Comparison of ENCODE assay signal across 13 cellular contexts in the genomic region with DNA sequence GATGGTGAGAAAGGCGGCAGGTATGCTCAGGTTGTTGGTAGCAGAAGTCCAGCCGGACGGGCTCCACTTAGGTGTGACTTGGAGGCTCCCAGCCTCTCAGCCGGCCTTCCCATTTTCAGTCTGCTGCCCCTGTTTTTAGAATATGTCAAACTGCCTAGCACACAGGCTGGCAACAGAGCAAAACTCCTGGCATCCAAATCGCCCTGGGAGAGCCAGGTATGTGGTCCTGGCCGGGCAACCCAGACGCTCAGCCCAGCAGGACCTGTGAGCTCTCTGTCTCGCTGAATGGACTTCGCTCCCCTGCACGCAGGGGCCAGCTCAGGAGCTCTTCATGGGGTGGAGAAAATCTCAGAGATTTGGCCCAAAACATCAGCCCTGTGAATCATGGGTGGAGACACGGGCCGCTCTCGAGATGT.
"Had no signal": no experiment of that assay in that cellular context is flagged by ENCODE, and none has a peak within 500 bp of the region (broad histone marks: within the 10 kb centered on the region; RNA-seq: fewer than 3 reads in every experiment).

No MANE protein-coding gene starts in this region.

- DNase-seq: activated CD4-positive, alpha-beta T cell treated with anti-CD3 and anti-CD28 coated beads for 36 hours; activated CD8-positive, alpha-beta memory T cell treated with anti-CD3 and anti-CD28 coated beads for 24 hours; activated effector memory CD4-positive, alpha-beta T cell treated with Interleukin-2 at 50 U/mL for 16 hours; activated naive CD8-positive, alpha-beta T cell treated with anti-CD3 and anti-CD28 coated beads, Interleukin-2, amount 10 ng/mL, durations not matched to agents 7 days and 5 days; anterior cingulate cortex; hypothalamus; mammary epithelial cell; nephron progenitor cell; stimulated activated CD4-positive, alpha-beta T cell treated with anti-CD3 and anti-CD28 coated beads, Interleukin-4, amount 100 ng/mL, for 24 hours had no signal

- H3K4me3 ChIP-seq: prostate gland had no signal

- H3K27me3 Mint-ChIP-seq: activated CD4-positive, alpha-beta T cell treated with anti-CD3 and anti-CD28 coated beads for 36 hours; activated naive CD8-positive, alpha-beta T cell treated with anti-CD3 and anti-CD28 coated beads, Interleukin-2, amount 10 ng/mL, durations not matched to agents 7 days and 5 days; stimulated activated naive CD8-positive, alpha-beta T cell treated with anti-CD3 and anti-CD28 coated beads, Interleukin-15, Interleukin-2, amounts not matched to agents 100 ng/mL and 50 ng/mL, for 24 hours had no signal

- H3K27ac Mint-ChIP-seq: activated CD4-positive, alpha-beta T cell treated with anti-CD3 and anti-CD28 coated beads for 36 hours; activated naive CD8-positive, alpha-beta T cell treated with anti-CD3 and anti-CD28 coated beads, Interleukin-2, amount 10 ng/mL, durations not matched to agents 7 days and 5 days; stimulated activated naive CD8-positive, alpha-beta T cell treated with anti-CD3 and anti-CD28 coated beads, Interleukin-15, Interleukin-2, amounts not matched to agents 100 ng/mL and 50 ng/mL, for 24 hours had no signal

- H3K27ac ChIP-seq: prostate gland had no signal

- H3K36me3 ChIP-seq: prostate gland had no signal

- H3K4me1 ChIP-seq: prostate gland had no signal

- H3K9me3 ChIP-seq: prostate gland had no signal

- H3K9me3 Mint-ChIP-seq: activated naive CD8-positive, alpha-beta T cell treated with anti-CD3 and anti-CD28 coated beads, Interleukin-2, amount 10 ng/mL, durations not matched to agents 7 days and 5 days; nephron progenitor cell; stimulated activated naive CD8-positive, alpha-beta T cell treated with anti-CD3 and anti-CD28 coated beads, Interleukin-15, Interleukin-2, amounts not matched to agents 100 ng/mL and 50 ng/mL, for 24 hours had no signal

- ATAC-seq: activated CD4-positive, alpha-beta T cell treated with anti-CD3 and anti-CD28 coated beads for 36 hours; esophagus mucosa; sciatic nerve had no signal

- H3K4me3 Mint-ChIP-seq: activated CD4-positive, alpha-beta T cell treated with anti-CD3 and anti-CD28 coated beads for 36 hours; activated naive CD8-positive, alpha-beta T cell treated with anti-CD3 and anti-CD28 coated beads, Interleukin-2, amount 10 ng/mL, durations not matched to agents 7 days and 5 days; nephron progenitor cell; stimulated activated naive CD8-positive, alpha-beta T cell treated with anti-CD3 and anti-CD28 coated beads, Interleukin-15, Interleukin-2, amounts not matched to agents 100 ng/mL and 50 ng/mL, for 24 hours had no signal
